In the genomic region with DNA sequence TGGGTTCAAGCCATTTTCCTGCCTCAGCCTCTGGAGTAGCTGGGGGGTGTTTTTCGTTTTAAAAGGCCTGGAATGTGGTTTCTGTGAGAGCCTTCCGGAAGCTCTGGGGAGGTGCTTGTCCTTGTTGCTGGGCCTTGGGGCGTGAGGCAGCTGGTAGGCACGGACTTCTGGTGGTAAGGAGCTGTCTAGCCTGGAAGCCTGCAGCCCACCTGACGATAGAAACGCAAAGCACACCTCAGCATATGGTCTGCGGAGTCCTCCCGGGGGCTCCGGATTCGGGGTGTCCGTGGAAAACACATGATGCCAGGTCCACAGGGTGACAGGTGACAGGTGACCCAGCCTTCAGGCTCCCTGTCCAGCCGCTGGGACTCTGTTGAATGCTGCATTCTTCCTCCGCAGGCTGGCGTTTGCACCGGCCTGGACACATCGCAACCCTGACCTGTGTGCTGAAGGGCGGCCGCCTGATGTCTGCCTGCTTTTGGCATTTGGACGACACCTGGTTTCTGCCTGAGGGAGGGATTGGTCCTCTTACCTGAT, we compare ENCODE assay signal across 9 cellular contexts. TPM values are rescaled to one million over a fixed set of nuclear protein-coding genes. Genes with fewer than 3 reads are reported as not detected.
A peak's percentile ranks its signal among the peaks of the same experiment; 100 is the strongest.
DNase-seq lines count a peak whose midpoint lies in the region; ATAC-seq lines count a peak whose summit lies in the region.
"Had no signal": no experiment of that assay in that cellular context is flagged by ENCODE, and none has a peak within 500 bp of the region (broad histone marks: within the 10 kb centered on the region; RNA-seq: fewer than 3 reads in every experiment).

No MANE protein-coding gene starts in this region.

- no peaks in the 10 kb centered on the region for H3K36me3 ChIP-seq in SJCRH30
- no peaks in the 10 kb centered on the region for H3K36me3 ChIP-seq in stomach smooth muscle (ENCODE audit: control insufficient read depth in 2 of 2, insufficient read depth in 2 of 2, low read length in 2 of 2)

- no peak overlapping the region for H3K4me3 Mint-ChIP-seq in activated CD8-positive, alpha-beta memory T cell treated with anti-CD3 and anti-CD28 coated beads, Interleukin-2, amount 10 ng/mL, durations not matched to agents 7 days and 5 days
- H3K4me3 Mint-ChIP-seq: activated CD4-positive, alpha-beta T cell treated with anti-CD3 and anti-CD28 coated beads, Interleukin-2, amount 10 ng/mL, durations not matched to agents 7 days and 5 days had no signal

- H3K27me3 ChIP-seq in SJCRH30 (no peaks in the 10 kb centered on the region), stomach smooth muscle (ENCODE audit: control insufficient read depth in 1 of 2, insufficient read depth in 2 of 2, low read length in 2 of 2) (no peaks in the 10 kb centered on the region)

- H3K9me3 ChIP-seq in SJCRH30 (replicated peaks) (no peaks in the 10 kb centered on the region), stomach smooth muscle (ENCODE audit: control insufficient read depth in 2 of 2, low read length in 2 of 2) (no peaks in the 10 kb centered on the region)

- H3K9ac ChIP-seq in stomach smooth muscle (ENCODE audit: low read length in 2 of 2) = peak overlapping the region in 1 of 2 donors; percentile 13

- H3K9me3 Mint-ChIP-seq in activated CD8-positive, alpha-beta memory T cell treated with anti-CD3 and anti-CD28 coated beads, Interleukin-2, amount 10 ng/mL, durations not matched to agents 7 days and 5 days (ENCODE audit: low read depth) = no peaks in the 10 kb centered on the region
- H3K9me3 Mint-ChIP-seq: activated CD4-positive, alpha-beta T cell treated with anti-CD3 and anti-CD28 coated beads, Interleukin-2, amount 10 ng/mL, durations not matched to agents 7 days and 5 days had no signal

- no peak for DNase-seq in activated CD8-positive, alpha-beta memory T cell treated with anti-CD3 and anti-CD28 coated beads, Interleukin-2, amount 10 ng/mL, durations not matched to agents 7 days and 5 days
- DNase-seq in activated CD8-positive, alpha-beta memory T cell treated with anti-CD3 and anti-CD28 coated beads for 24 hours = no peak
- DNase-seq in SJCRH30 (peak; percentile 25 to 39), iPS DF 19.7 (ENCODE audit: low read depth, low spot score) (peak; percentile 54), NCI-H774 (lab: John Stamatoyannopoulos, UW) (no peak), dermis blood vessel endothelial cell (no peak), NCI-H526 (lab: John Stamatoyannopoulos, UW) (no peak)
- DNase-seq: activated CD4-positive, alpha-beta T cell treated with anti-CD3 and anti-CD28 coated beads, Interleukin-2, amount 10 ng/mL, durations not matched to agents 7 days and 5 days had no signal

- no peaks in the 10 kb centered on the region for H3K36me3 Mint-ChIP-seq in activated CD8-positive, alpha-beta memory T cell treated with anti-CD3 and anti-CD28 coated beads, Interleukin-2, amount 10 ng/mL, durations not matched to agents 7 days and 5 days

- H3K27ac Mint-ChIP-seq in activated CD8-positive, alpha-beta memory T cell treated with anti-CD3 and anti-CD28 coated beads, Interleukin-2, amount 10 ng/mL, durations not matched to agents 7 days and 5 days = peak overlapping the region; percentile 26
- H3K27ac Mint-ChIP-seq: activated CD4-positive, alpha-beta T cell treated with anti-CD3 and anti-CD28 coated beads, Interleukin-2, amount 10 ng/mL, durations not matched to agents 7 days and 5 days had no signal

- no peak overlapping the region for H3K4me3 ChIP-seq in SJCRH30
- H3K4me3 ChIP-seq in stomach smooth muscle (ENCODE audit: low read length in 2 of 2) = peak overlapping the region; percentile 21 to 62

- peak; percentile 1 for ATAC-seq in activated CD8-positive, alpha-beta memory T cell treated with anti-CD3 and anti-CD28 coated beads, Interleukin-2, amount 10 ng/mL, durations not matched to agents 7 days and 5 days

- peaks cover 34% of the 10 kb centered on the region for H3K27me3 Mint-ChIP-seq in activated CD8-positive, alpha-beta memory T cell treated with anti-CD3 and anti-CD28 coated beads, Interleukin-2, amount 10 ng/mL, durations not matched to agents 7 days and 5 days

- peaks cover 1% of the 10 kb centered on the region for H3K4me1 Mint-ChIP-seq in activated CD8-positive, alpha-beta memory T cell treated with anti-CD3 and anti-CD28 coated beads, Interleukin-2, amount 10 ng/mL, durations not matched to agents 7 days and 5 days

- CTCF ChIA-PET in activated CD8-positive, alpha-beta memory T cell treated with anti-CD3 and anti-CD28 coated beads, Interleukin-2, amount 10 ng/mL, durations not matched to agents 7 days and 5 days (lab: Charles Lee) = interaction anchor here (2.1 kb wide), 1 partner anchor 23 kb away, joined by 8 read pairs; no protein-coding TSS in a partner anchor

- H3K27ac ChIP-seq in SJCRH30 (no peak overlapping the region), stomach smooth muscle (ENCODE audit: low read length) (peak overlapping the region; percentile 74)

- H3K4me1 ChIP-seq in SJCRH30 (no peaks in the 10 kb centered on the region; the same call in 1 of the 2 replicates), stomach smooth muscle (ENCODE audit: control insufficient read depth, insufficient read depth, low read length) (peaks cover 82% of the 10 kb centered on the region)

RNA-seq across cellular contexts. Expression of gene INPP5A, which starts 37.3 kb away (rescaled TPM):
- total RNA-seq in activated CD8-positive, alpha-beta memory T cell treated with anti-CD3 and anti-CD28 coated beads, Interleukin-2, amount 10 ng/mL, durations not matched to agents 7 days and 5 days = 1 to 10 TPM; 6.6 to 7.0 TPM
- 18.9 and 22.4 TPM in 2 replicates for total RNA-seq in SJCRH30 (2014; rRNA removed; shearing (Covaris generic))
- total RNA-seq in dermis blood vessel endothelial cell = 24.1 and 32.8 TPM in 2 replicates

Comparison
In these comparisons a context has a peak if more than half of its experiments do, and no peak if none do; other contexts are left out.
1. DNase-seq: peak in SJCRH30 (2 of 2) and iPS DF 19.7 (single experiment); none in activated CD8-positive, alpha-beta memory T cell treated with anti-CD3 and anti-CD28 coated beads, Interleukin-2, amount 10 ng/mL, durations not matched to agents 7 days and 5 days (single experiment), activated CD8-positive, alpha-beta memory T cell treated with anti-CD3 and anti-CD28 coated beads for 24 hours (single experiment), NCI-H774 (single experiment), dermis blood vessel endothelial cell (single experiment) and NCI-H526 (0 of 2).